Comparison of ENCODE assay signal across 8 cellular contexts in the genomic region with DNA sequence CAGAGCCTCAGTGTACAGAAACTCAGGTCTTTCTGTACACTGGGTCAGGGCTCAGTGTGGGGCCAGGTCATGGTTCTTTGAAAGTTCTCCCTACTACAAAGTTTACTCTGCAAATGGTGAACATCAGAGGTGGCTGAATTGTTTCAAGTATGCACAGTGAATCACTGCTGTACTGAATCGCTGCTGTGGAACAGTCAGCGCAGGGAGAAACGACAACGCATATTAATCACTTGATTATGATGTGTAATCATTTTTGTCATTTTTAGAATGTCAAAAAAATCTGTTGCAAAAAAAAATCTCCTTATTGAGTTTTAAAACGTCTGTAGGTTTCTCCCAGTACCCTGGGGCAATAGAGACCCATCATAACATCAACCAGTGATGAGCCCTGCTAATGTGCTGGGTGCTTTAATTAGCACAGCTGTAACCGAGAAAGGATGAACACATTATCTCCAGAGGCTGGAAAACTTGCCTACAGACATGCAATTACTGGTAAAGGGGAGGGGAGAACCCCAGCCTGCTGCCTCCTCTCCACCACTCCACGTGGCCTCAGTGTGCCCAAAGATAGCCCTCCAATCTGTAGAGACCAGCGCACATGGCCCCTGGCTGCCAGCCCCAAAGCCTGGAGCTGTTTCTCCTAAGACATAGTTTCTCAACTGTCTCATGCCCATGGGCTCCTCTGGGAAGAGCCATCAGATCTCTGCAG. TPM values are rescaled to one million over a fixed set of nuclear protein-coding genes. Genes with fewer than 3 reads are reported as not detected.
DNase-seq lines count a peak whose midpoint lies in the region; ATAC-seq and TF ChIP-seq lines count a peak whose summit lies in the region.

No MANE protein-coding gene starts in this region.

- H3K4me3 ChIP-seq in Caco-2 (ENCODE audit: low read depth, low read length) (no peak overlapping the region), Panc1 (ENCODE audit: low read depth in 2 of 2, low read length in 2 of 2) (peak overlapping the region in 1 of 2 experiments; percentile 12; a peak in 1 of 4 replicates), fibroblast of lung (replicated peaks in 1 of 4; ENCODE audit: control extremely low read depth in 1 of 4, insufficient read depth in 1 of 4, low read depth in 3 of 4, low read length in 4 of 4) (no peak overlapping the region), psoas muscle (no peak overlapping the region), SJCRH30 (no peak overlapping the region)

- in situ Hi-C loops in Panc1 (cut with HindIII; ENCODE audit: low pct_unique_long_range_greater_than_20kb, low sequenced_read_pairs), result no loop called here

- H3K4me1 ChIP-seq in Caco-2 (peaks cover 62% of the 10 kb centered on the region), Panc1 (ENCODE audit: control insufficient read depth, insufficient read depth, low read length) (peaks cover 100% of the 10 kb centered on the region), fibroblast of lung (ENCODE audit: control insufficient read depth, extremely low read depth, insufficient read depth, low read length) (peaks cover 48% of the 10 kb centered on the region), psoas muscle (peaks cover 15% of the 10 kb centered on the region), SJCRH30 (peaks cover 69% of the 10 kb centered on the region)

- POLR2A ChIA-PET in Caco-2 (lab: Charles Lee) (no interaction called here), Panc1 (lab: Charles Lee) (interaction anchor here (0.6 kb wide), 1 partner anchor 9 kb away, joined by 6 read pairs; no protein-coding TSS in a partner anchor)

- no peaks in the 10 kb centered on the region for H4K20me1 ChIP-seq in fibroblast of lung (ENCODE audit: control insufficient read depth, extremely low read depth, insufficient read depth, low read length)

- H2AFZ ChIP-seq in fibroblast of lung (ENCODE audit: low read length), result no peak overlapping the region

- BruUV-seq in Caco-2 (replicated peaks; lab: Mats Ljungman, UMichigan) (no TSS peak), Panc1 (replicated peaks; lab: Mats Ljungman, UMichigan) (no TSS peak)

- peaks cover 24% of the 10 kb centered on the region for H3K36me3 Mint-ChIP-seq in Caco-2 (ENCODE audit: insufficient read depth, unreplicated experiment)

- peak overlapping the region; percentile 33 for H3K4me2 ChIP-seq in fibroblast of lung (ENCODE audit: extremely low read depth, insufficient read depth, low read length)

- H3K27ac ChIP-seq in Panc1 (ENCODE audit: low read length) (peak overlapping the region; percentile 96), fibroblast of lung (ENCODE audit: insufficient read depth, low read length) (peak overlapping the region; percentile 23), psoas muscle (peak overlapping the region; percentile 53), SJCRH30 (no peak overlapping the region)

- peaks cover 69% of the 10 kb centered on the region for H3K4me1 Mint-ChIP-seq in Caco-2 (ENCODE audit: low read depth, unreplicated experiment)

- no peaks in the 10 kb centered on the region for H3K27me3 Mint-ChIP-seq in Caco-2 (ENCODE audit: insufficient read depth, unreplicated experiment)

- H3K36me3 ChIP-seq in Caco-2 (ENCODE audit: control insufficient read depth, insufficient read depth, low read length) (peaks cover 3% of the 10 kb centered on the region; the same call in 1 of the 2 replicates), Panc1 (ENCODE audit: control insufficient read depth, insufficient read depth, low read length) (no peaks in the 10 kb centered on the region), fibroblast of lung (ENCODE audit: control insufficient read depth, insufficient read depth, low read length) (no peaks in the 10 kb centered on the region), psoas muscle (ENCODE audit: insufficient read depth in 1 of 2, low read depth in 1 of 2) (no peaks in the 10 kb centered on the region), SJCRH30 (peaks cover 35% of the 10 kb centered on the region)

- H3K27ac Mint-ChIP-seq in Caco-2 (ENCODE audit: unreplicated experiment), result peak overlapping the region; percentile 75

- intact Hi-C loops in Caco-2 (cut with micrococcal nuclease; ENCODE audit: unreplicated experiment), result no loop called here
- intact Hi-C loops in Panc1 (cut with micrococcal nuclease; ENCODE audit: unreplicated experiment), result no loop called here
- intact Hi-C loops in psoas muscle (cut with DNase I), result no loop called here

- H3K9me3 ChIP-seq in Caco-2 (no peaks in the 10 kb centered on the region), Panc1 (ENCODE audit: control insufficient read depth, insufficient read depth, low read depth, low read length) (no peaks in the 10 kb centered on the region), fibroblast of lung (ENCODE audit: control insufficient read depth, insufficient read depth, low read depth, low read length) (no peaks in the 10 kb centered on the region), psoas muscle (no peaks in the 10 kb centered on the region), SJCRH30 (replicated peaks) (no peaks in the 10 kb centered on the region)

- H3K9ac ChIP-seq in fibroblast of lung (ENCODE audit: insufficient read depth, low read length), result no peak overlapping the region

- H3K27me3 ChIP-seq in Caco-2 (replicated peaks; ENCODE audit: control insufficient read depth, insufficient read depth, low read length) (no peaks in the 10 kb centered on the region), Panc1 (ENCODE audit: control insufficient read depth, insufficient read depth, low read length) (no peaks in the 10 kb centered on the region), fibroblast of lung (ENCODE audit: control insufficient read depth, insufficient read depth, low read length) (no peaks in the 10 kb centered on the region), psoas muscle (ENCODE audit: insufficient read depth in 3 of 3, low read length in 2 of 3) (no peaks in the 10 kb centered on the region), SJCRH30 (no peaks in the 10 kb centered on the region)

- H3K4me3 Mint-ChIP-seq in Caco-2 (ENCODE audit: unreplicated experiment), result no peak overlapping the region

- ATAC-seq in Panc1, result no peak
- ATAC-seq in psoas muscle, result peak in 1 of 4 donors; percentile 22
- ATAC-seq in esophagus mucosa, result no peak

- WGBS in psoas muscle, 3 donors, result 68 to 84% (median 74%) methylated on average over 8 of the region's 8 CpGs

- H3K79me2 ChIP-seq in fibroblast of lung (ENCODE audit: control insufficient read depth, insufficient read depth, low read length), result no peaks in the 10 kb centered on the region

- DNase-seq in Caco-2 (no peak), Panc1 (ENCODE audit: low read depth, low spot score) (no peak), fibroblast of lung (ENCODE audit: low read depth in 2 of 2) (peak in 1 of 2 donors; percentile 59), psoas muscle (no peak), SJCRH30 (no peak), D341Med (ENCODE audit: low spot score) (no peak)
- DNase-seq in stimulated activated CD8-positive, alpha-beta memory T cell treated with anti-CD3 and anti-CD28 coated beads, Interleukin-4, amount 100 ng/mL, for 48 hours, result no peak

- CTCF ChIA-PET in Caco-2 (lab: Charles Lee), result interaction anchor here (1.5 to 2.2 kb wide), 2 partner anchors 14 to 42 kb away, joined by 5 to 18 read pairs; no protein-coding TSS in a partner anchor
- CTCF ChIA-PET in Panc1 (lab: Charles Lee), result interaction anchor here (1.2 kb wide), 1 partner anchor 59 kb away, joined by 3 read pairs; no protein-coding TSS in a partner anchor

- TF ChIP-seq CTCF in Caco-2 (IDR thresholded peaks at IDR 0.05; ENCODE audit: insufficient read depth in 1 of 2, low read depth in 1 of 2, low read length in 1 of 2, severe bottlenecking in 1 of 2, unreplicated experiment in 1 of 2) (no peak), Panc1 (IDR thresholded peaks at IDR 0.05) (no peak), fibroblast of lung (conservative IDR thresholded peaks at IDR 0.05 in 1 of 2, IDR thresholded peaks at IDR 0.05 in 1 of 2; ENCODE audit: low read depth in 1 of 2, low read length in 2 of 2) (no peak), psoas muscle (IDR thresholded peaks at IDR 0.05) (no peak)

- H3K9me3 Mint-ChIP-seq in Caco-2 (ENCODE audit: unreplicated experiment), result no peaks in the 10 kb centered on the region

RNA-seq across cellular contexts. Expression of a gene that starts 12.8 kb away (rescaled TPM):
- total RNA-seq in Caco-2 (2022) (115 and 116 TPM in 2 replicates), Panc1 (2021; ENCODE audit: unreplicated experiment) (219 TPM), fibroblast of lung (4.3 and 6.2 TPM in 2 replicates), psoas muscle (10 to 100 TPM in 1 of 4 donors, 1 to 10 TPM in 3; 7.4 to 17.3 (median 9.0) TPM), esophagus mucosa (7.6 TPM)
- 236 TPM for polyA plus RNA-seq in Panc1 (2012; ENCODE audit: insufficient read length)
- polyA plus RNA-seq in fibroblast of lung (9.8 and 18.9 TPM in 2 replicates), psoas muscle (1 to 10 TPM; 3.6 to 3.8 (median 3.8) TPM)
- 7.1 and 16.6 TPM in 2 replicates for polyA plus RNA-seq in fibroblast of lung (2012)
- 29.2 and 42.7 TPM in 2 replicates for polyA minus RNA-seq in fibroblast of lung (ENCODE audit: low replicate concordance)
- total RNA-seq in SJCRH30 (2014; rRNA removed; shearing (Covaris generic)), result 112 and 121 TPM in 2 replicates
